Comparison of ENCODE assay signal across 2 cellular contexts in genomic region chr17:50976951-50977472, GRCh38.
TF ChIP-seq lines count a peak whose summit lies in the region.

No MANE protein-coding gene starts in this region.

TF ChIP-seq in SK-N-SH, 30 proteins besides CTCF, POLR2A, EP300 and RAD21 (continued from another document):
- TF ChIP-seq IRF3 (IDR thresholded peaks at IDR 0.05; ENCODE audit: low read depth, low read length) = no peak
- TF ChIP-seq FOSL2 (IDR thresholded peaks at IDR 0.05; ENCODE audit: borderline replicate concordance, low read depth) = no peak
- TF ChIP-seq USF1 (IDR thresholded peaks at IDR 0.05; ENCODE audit: borderline replicate concordance, low read depth) = no peak
- no peak for TF ChIP-seq TEAD4 (IDR thresholded peaks at IDR 0.05; ENCODE audit: borderline replicate concordance, insufficient read depth)
- TF ChIP-seq EZH2phosphoT487 (IDR thresholded peaks at IDR 0.05; ENCODE audit: borderline replicate concordance, low read depth) = no peak
- TF ChIP-seq ZBTB33 (IDR thresholded peaks at IDR 0.05; ENCODE audit: borderline replicate concordance, low read depth) = no peak
- no peak for TF ChIP-seq MXI1 (IDR thresholded peaks at IDR 0.05; ENCODE audit: low read depth, low read length)
- TF ChIP-seq YY1 (IDR thresholded peaks at IDR 0.05; ENCODE audit: low read depth) = no peak
- TF ChIP-seq FOXM1 (IDR thresholded peaks at IDR 0.05; ENCODE audit: low read depth) = no peak
- no peak for TF ChIP-seq TAF1 (IDR thresholded peaks at IDR 0.05; ENCODE audit: borderline replicate concordance, low read depth, low read length)

TF ChIP-seq in SK-N-SH treated with all-trans-retinoic acid at 6 μM for 48 hours, 23 proteins besides CTCF, POLR2A, EP300 and RAD21 (continued from another document):
- TF ChIP-seq ARNTL (CRISPR knock-in tag; IDR thresholded peaks at IDR 0.05; ENCODE audit: borderline replicate concordance, low read depth) (no peak), PPARA (CRISPR knock-in tag; IDR thresholded peaks at IDR 0.05; ENCODE audit: borderline replicate concordance) (no peak), OSR1 (CRISPR knock-in tag; IDR thresholded peaks at IDR 0.05) (no peak), CREB5 (CRISPR knock-in tag; IDR thresholded peaks at IDR 0.05; ENCODE audit: low read depth) (no peak), ZNF565 (CRISPR knock-in tag; conservative IDR thresholded peaks at IDR 0.05; ENCODE audit: low read depth) (no peak), PATZ1 (CRISPR knock-in tag; IDR thresholded peaks at IDR 0.05; ENCODE audit: borderline replicate concordance) (no peak), POU6F1 (CRISPR knock-in tag; IDR thresholded peaks at IDR 0.05; ENCODE audit: borderline replicate concordance, low read depth) (no peak), TOX (CRISPR knock-in tag; IDR thresholded peaks at IDR 0.05; ENCODE audit: borderline replicate concordance) (no peak)
